26 cellular contexts compared by ENCODE assay signal in genomic region chr20:2619337-2619736, GRCh38. TPM values are rescaled to one million over a fixed set of nuclear protein-coding genes. Genes with fewer than 3 reads are reported as not detected.
DNase-seq lines count a peak whose midpoint lies in the region; ATAC-seq, FAIRE-seq and TF ChIP-seq lines count a peak whose summit lies in the region.
"Had no signal": no experiment of that assay in that cellular context is flagged by ENCODE, and none has a peak within 500 bp of the region (broad histone marks: within the 10 kb centered on the region; RNA-seq: fewer than 3 reads in every experiment).

No MANE protein-coding gene starts in this region.

- H3K27me3 ChIP-seq in HepG2 (ENCODE audit: control insufficient read depth in 1 of 2, insufficient read depth in 2 of 2, low read length in 2 of 2) (peaks cover 2 to 44% of the 10 kb centered on the region in 2 experiments), right lobe of liver (no peaks in the 10 kb centered on the region), Karpas-422 (ENCODE audit: low read length) (no peaks in the 10 kb centered on the region), neural progenitor cell (peaks cover 27% of the 10 kb centered on the region), sigmoid colon (no peaks in the 10 kb centered on the region)
- H3K27me3 ChIP-seq: BE2C, BLaER1 had no signal

- FAIRE-seq in HepG2 (lab: Jason Lieb, UNC) = no peak
- FAIRE-seq: GM12878, GM12892, GM18507 had no signal

- TF ChIP-seq POLR2A in HepG2 (IDR thresholded peaks at IDR 0.05; ENCODE audit: insufficient read depth in 1 of 2, low read depth in 2 of 2, low read length in 2 of 2) = no peak
- TF ChIP-seq POLR2A in right lobe of liver (IDR thresholded peaks at IDR 0.05) = no peak
- no peak for TF ChIP-seq POLR2A in sigmoid colon (IDR thresholded peaks at IDR 0.05)

- H2AFZ ChIP-seq in HepG2 (ENCODE audit: low read length) (no peak overlapping the region), Karpas-422 (ENCODE audit: low read length) (0 out of 2 replicates have a peak overlapping the region, but pooled peaks have one; percentile 16), neural progenitor cell (replicated peaks) (no peak overlapping the region)

- intact Hi-C loops in HepG2 (cut with micrococcal nuclease; ENCODE audit: unreplicated experiment) (no loop called here), right lobe of liver (cut with DNase I) (no loop called here), sigmoid colon (cut with DNase I) (no loop called here)

- BruUV-seq in HepG2 (replicated peaks; lab: Mats Ljungman, UMichigan) = no TSS peak

- H3K9me3 ChIP-seq in HepG2 (ENCODE audit: low read length) (no peaks in the 10 kb centered on the region), right lobe of liver (no peaks in the 10 kb centered on the region), Karpas-422 (ENCODE audit: low read length) (no peaks in the 10 kb centered on the region), neural progenitor cell (ENCODE audit: low read depth) (no peaks in the 10 kb centered on the region), sigmoid colon (no peaks in the 10 kb centered on the region)
- H3K9me3 ChIP-seq: BE2C had no signal

- no peaks in the 10 kb centered on the region for H3K9me2 ChIP-seq in Karpas-422 (replicated peaks; ENCODE audit: insufficient read depth, low read length)

- no peaks in the 10 kb centered on the region for H3K4me1 Mint-ChIP-seq in neural progenitor cell
- H3K4me1 Mint-ChIP-seq: CD14-positive monocyte; CD4-positive, alpha-beta memory T cell; CD4-positive, CD25-positive, alpha-beta regulatory T cell; CD8-positive, alpha-beta memory T cell had no signal

- H3K4me2 ChIP-seq in HepG2 (ENCODE audit: low read depth, low read length) = no peak overlapping the region
- H3K4me2 ChIP-seq in Karpas-422 (ENCODE audit: low read depth, low read length, poor library complexity, severe bottlenecking) = no peak overlapping the region
- H3K4me2 ChIP-seq in neural progenitor cell = no peak overlapping the region
- H3K4me2 ChIP-seq: BLaER1 had no signal

- no peaks in the 10 kb centered on the region for H3K4me1 ChIP-seq in HepG2 (ENCODE audit: insufficient read depth, low read length)
- no peaks in the 10 kb centered on the region for H3K4me1 ChIP-seq in right lobe of liver
- H3K4me1 ChIP-seq in Karpas-422 (ENCODE audit: low read length) = peaks cover 23% of the 10 kb centered on the region
- H3K4me1 ChIP-seq in neural progenitor cell = no peaks in the 10 kb centered on the region
- H3K4me1 ChIP-seq in sigmoid colon = no peaks in the 10 kb centered on the region
- H3K4me1 ChIP-seq: BE2C, BLaER1 had no signal

- TF ChIP-seq CTCF in HepG2 (CRISPR knock-in tag; IDR thresholded peaks at IDR 0.05) (no peak), right lobe of liver (IDR thresholded peaks at IDR 0.05) (no peak), neural progenitor cell (IDR thresholded peaks at IDR 0.05) (no peak), sigmoid colon (IDR thresholded peaks at IDR 0.05) (no peak)

- H3K4me3 ChIP-seq in HepG2 (replicated peaks in 1 of 3; ENCODE audit: insufficient read depth in 1 of 3, low read depth in 2 of 3, low read length in 3 of 3) (no peak overlapping the region), right lobe of liver (no peak overlapping the region), Karpas-422 (ENCODE audit: low read length) (no peak overlapping the region), neural progenitor cell (no peak overlapping the region), sigmoid colon (no peak overlapping the region)
- H3K4me3 ChIP-seq: BLaER1, GM12878 had no signal

- peaks cover 6% of the 10 kb centered on the region for H3K27me3 Mint-ChIP-seq in neural progenitor cell (ENCODE audit: insufficient read depth, low read depth)

- WGBS in HepG2 (ENCODE audit: low lambda C conversion rate) = 2% methylated on average over 2 of the region's 2 CpGs
- 60% methylated on average over 1 of the region's 2 CpGs for WGBS in right lobe of liver (ENCODE audit: insufficient coverage, low coverage, low lambda C conversion rate, missing lambda C conversion rate)
- 66 to 68% methylated on average over 2 of the region's 2 CpGs for WGBS in sigmoid colon, 2 donors

- H3K4me3 Mint-ChIP-seq in neural progenitor cell = peak overlapping the region; percentile 34
- H3K4me3 Mint-ChIP-seq: CD14-positive monocyte; CD4-positive, alpha-beta memory T cell; CD4-positive, CD25-positive, alpha-beta regulatory T cell; CD8-positive, alpha-beta memory T cell had no signal

- DNase-seq in HepG2 (ENCODE audit: low spot score) (no peak), right lobe of liver (no peak), Karpas-422 (no peak), neural progenitor cell (ENCODE audit: low spot score) (no peak), sigmoid colon (no peak)
- DNase-seq: ACHN; BE2C; C1 segment of cervical spinal cord; CD4-positive, alpha-beta memory T cell; CD4-positive, CD25-positive, alpha-beta regulatory T cell; CD8-positive, alpha-beta memory T cell; COR-L47; DMS 273 treated with DMSO at 0.1 percent for 48 hours; DMS153; DMS53; DMS79; DND-41; EL; GDM1 had no signal

- no peak overlapping the region for H3K27ac Mint-ChIP-seq in neural progenitor cell
- H3K27ac Mint-ChIP-seq: CD4-positive, alpha-beta memory T cell; CD4-positive, CD25-positive, alpha-beta regulatory T cell; CD8-positive, alpha-beta memory T cell had no signal

- H3K79me2 ChIP-seq in HepG2 (ENCODE audit: insufficient read depth, low read length) = no peaks in the 10 kb centered on the region
- no peaks in the 10 kb centered on the region for H3K79me2 ChIP-seq in Karpas-422 (ENCODE audit: low read length)
- no peaks in the 10 kb centered on the region for H3K79me2 ChIP-seq in neural progenitor cell (ENCODE audit: low read depth)

- POLR2A ChIA-PET in HepG2 (lab: Yijun Ruan, JAX) = no interaction called here

- H3K36me3 Mint-ChIP-seq in neural progenitor cell = no peaks in the 10 kb centered on the region
- H3K36me3 Mint-ChIP-seq: CD14-positive monocyte; CD4-positive, alpha-beta memory T cell; CD4-positive, CD25-positive, alpha-beta regulatory T cell had no signal

- in situ Hi-C loops in HepG2 (cut with HindIII; ENCODE audit: extremely low pct_ligation_motif_present, low pct_unique_long_range_greater_than_20kb) = no loop called here

- no peak for TF ChIP-seq RAD21 in HepG2 (CRISPR knock-in tag; IDR thresholded peaks at IDR 0.05)

- H4K20me1 ChIP-seq in HepG2 (ENCODE audit: insufficient read depth, low read length) (no peaks in the 10 kb centered on the region), Karpas-422 (ENCODE audit: insufficient read depth, low read depth, low read length) (no peaks in the 10 kb centered on the region), neural progenitor cell (ENCODE audit: low read depth) (no peaks in the 10 kb centered on the region)
- H4K20me1 ChIP-seq: BLaER1 had no signal

- H3K27ac ChIP-seq in HepG2 (ENCODE audit: extremely low read length, insufficient read depth, low read length) (no peak overlapping the region), right lobe of liver (no peak overlapping the region), Karpas-422 (ENCODE audit: low read length) (no peak overlapping the region), neural progenitor cell (no peak overlapping the region), sigmoid colon (no peak overlapping the region)
- H3K27ac ChIP-seq: 22Rv1, BLaER1 had no signal

- H3K36me3 ChIP-seq in HepG2 (replicated peaks in 1 of 2; ENCODE audit: control insufficient read depth in 1 of 2, insufficient read depth in 2 of 2, low read length in 2 of 2) (no peaks in the 10 kb centered on the region), right lobe of liver (no peaks in the 10 kb centered on the region), Karpas-422 (ENCODE audit: insufficient read depth, low read length) (no peaks in the 10 kb centered on the region), neural progenitor cell (no peaks in the 10 kb centered on the region), sigmoid colon (no peaks in the 10 kb centered on the region)
- H3K36me3 ChIP-seq: BE2C, BLaER1 had no signal

- ATAC-seq in HepG2 (no peak), right lobe of liver (no peak), HG02678 (IDR thresholded peaks at IDR 0.05; ENCODE audit: unreplicated experiment) (no peak)
- ATAC-seq: GM12878 had no signal

- H3K9me3 Mint-ChIP-seq in neural progenitor cell = peaks cover 6% of the 10 kb centered on the region

- CTCF ChIA-PET in HepG2 (lab: Yijun Ruan, JAX; ENCODE audit: low intra/inter-chr PET ratio, low total read pairs) = no interaction called here

- TF ChIP-seq EP300 in HepG2 (IDR thresholded peaks at IDR 0.05; ENCODE audit: low read depth in 2 of 2, low read length in 2 of 2) (no peak), HepG2 (CRISPR knock-in tag; IDR thresholded peaks at IDR 0.05; ENCODE audit: borderline replicate concordance) (no peak), sigmoid colon (IDR thresholded peaks at IDR 0.05) (no peak)

- H3F3A ChIP-seq in neural progenitor cell (ENCODE audit: low read depth) = no peaks in the 10 kb centered on the region

- no peak overlapping the region for H3K9ac ChIP-seq in HepG2 (ENCODE audit: insufficient read depth, low read depth, low read length)
- H3K9ac ChIP-seq in Karpas-422 (ENCODE audit: low read length) = no peak overlapping the region
- H3K9ac ChIP-seq in neural progenitor cell = no peak overlapping the region
- H3K9ac ChIP-seq: BLaER1 had no signal

RNA-seq across cellular contexts. Expression of gene NOP56, which starts 33.1 kb away (rescaled TPM):
- 646 and 1,116 TPM in 2 replicates for total RNA-seq in HepG2 (2016; rRNA removed; fragmentation: Illumina TruSeq; extraction: Trizol)
- total RNA-seq in HepG2 (2016; cell fraction: cytosol; rRNA removed; fragmentation: Illumina TruSeq; extraction: Trizol; ENCODE audit: low read depth) = 3,280 and 3,642 TPM in 2 replicates
- 600 and 1,127 TPM in 2 replicates for total RNA-seq in HepG2 (2016; cell fraction: insoluble cytoplasmic fraction; rRNA removed; fragmentation: Illumina TruSeq; extraction: Trizol)
- 2,832 and 3,011 TPM in 2 replicates for total RNA-seq in HepG2 (2016; cell fraction: membrane; rRNA removed; fragmentation: Illumina TruSeq; extraction: Trizol)
- total RNA-seq in HepG2 (2016; cell fraction: nucleus; rRNA removed; fragmentation: Illumina TruSeq; extraction: Trizol) = 1,362 and 1,462 TPM in 2 replicates
- polyA plus RNA-seq in HepG2 (2011; rRNA removed) = 369 and 374 TPM in 2 replicates
- polyA plus RNA-seq in HepG2 (2011; cell fraction: cytosol; rRNA removed) = 207 and 225 TPM in 2 replicates
- polyA plus RNA-seq in HepG2 (2011; cell fraction: nucleus; rRNA removed) = 1,398 and 1,412 TPM in 2 replicates
- 352 and 481 TPM in 2 replicates for polyA plus RNA-seq in HepG2 (2012)
- 3,484 and 3,697 TPM in 2 replicates for polyA plus RNA-seq in HepG2 (2016; cell fraction: cytosol; fragmentation: Illumina TruSeq; extraction: Trizol; ENCODE audit: low read depth)
- 637 and 642 TPM in 2 replicates for polyA plus RNA-seq in HepG2 (2016; cell fraction: insoluble cytoplasmic fraction; fragmentation: Illumina TruSeq; extraction: Trizol; ENCODE audit: low read depth)
- 2,607 and 2,624 TPM in 2 replicates for polyA plus RNA-seq in HepG2 (2016; cell fraction: membrane; fragmentation: Illumina TruSeq; extraction: Trizol; ENCODE audit: low read depth)
- polyA plus RNA-seq in HepG2 (2016; cell fraction: nucleus; fragmentation: Illumina TruSeq; extraction: Trizol; ENCODE audit: insufficient read depth, low read depth) = 3,019 and 3,117 TPM in 2 replicates
- 388 and 403 TPM in 2 replicates for polyA minus RNA-seq in HepG2 (2011; rRNA and poly(A)+ RNA removed; ENCODE audit: low replicate concordance)
- 134 TPM in 2 replicates for polyA minus RNA-seq in HepG2 (2011; cell fraction: cytosol; rRNA and poly(A)+ RNA removed)
- 938 and 1,127 TPM in 2 replicates for polyA minus RNA-seq in HepG2 (2011; cell fraction: nucleus; rRNA and poly(A)+ RNA removed)
- 10 to 100 TPM; 32.7 to 60.9 (median 42.7) TPM for total RNA-seq in right lobe of liver
- 192 and 300 TPM in 2 replicates for total RNA-seq in Karpas-422 (2014; rRNA removed; shearing (Covaris generic); ENCODE audit: low replicate concordance)
- total RNA-seq in neural progenitor cell (ENCODE audit: low replicate concordance) = 246 and 288 TPM in 2 replicates
- 10 to 100 TPM; 53.2 to 69.8 (median 65.2) TPM for total RNA-seq in sigmoid colon
- polyA plus RNA-seq in sigmoid colon = 100 to 1,000 TPM in 1 of 3 donors, 10 to 100 TPM in 2; 33.6 to 152 (median 47.6) TPM

RNA-seq across cellular contexts. Expression of gene IDH3B, which starts 44.7 kb away (rescaled TPM):
- 215 and 246 TPM in 2 replicates for total RNA-seq in HepG2 (2016; rRNA removed; fragmentation: Illumina TruSeq; extraction: Trizol)
- 33.7 and 38.0 TPM in 2 replicates for total RNA-seq in HepG2 (2016; cell fraction: cytosol; rRNA removed; fragmentation: Illumina TruSeq; extraction: Trizol; ENCODE audit: low read depth)
- 222 and 260 TPM in 2 replicates for total RNA-seq in HepG2 (2016; cell fraction: insoluble cytoplasmic fraction; rRNA removed; fragmentation: Illumina TruSeq; extraction: Trizol)
- 44.8 and 48.2 TPM in 2 replicates for total RNA-seq in HepG2 (2016; cell fraction: membrane; rRNA removed; fragmentation: Illumina TruSeq; extraction: Trizol)
- 137 and 140 TPM in 2 replicates for total RNA-seq in HepG2 (2016; cell fraction: nucleus; rRNA removed; fragmentation: Illumina TruSeq; extraction: Trizol)
- 245 and 254 TPM in 2 replicates for polyA plus RNA-seq in HepG2 (2011; rRNA removed)
- 222 and 246 TPM in 2 replicates for polyA plus RNA-seq in HepG2 (2011; cell fraction: cytosol; rRNA removed)
- polyA plus RNA-seq in HepG2 (2011; cell fraction: nucleus; rRNA removed) = 901 and 966 TPM in 2 replicates
- 156 and 158 TPM in 2 replicates for polyA plus RNA-seq in HepG2 (2012)
- 22.8 and 27.4 TPM in 2 replicates for polyA plus RNA-seq in HepG2 (2016; cell fraction: cytosol; fragmentation: Illumina TruSeq; extraction: Trizol; ENCODE audit: low read depth)
- 207 and 216 TPM in 2 replicates for polyA plus RNA-seq in HepG2 (2016; cell fraction: insoluble cytoplasmic fraction; fragmentation: Illumina TruSeq; extraction: Trizol; ENCODE audit: low read depth)
- polyA plus RNA-seq in HepG2 (2016; cell fraction: membrane; fragmentation: Illumina TruSeq; extraction: Trizol; ENCODE audit: low read depth) = 27.1 and 32.5 TPM in 2 replicates
- 236 and 251 TPM in 2 replicates for polyA plus RNA-seq in HepG2 (2016; cell fraction: nucleus; fragmentation: Illumina TruSeq; extraction: Trizol; ENCODE audit: insufficient read depth, low read depth)
- polyA minus RNA-seq in HepG2 (2011; rRNA and poly(A)+ RNA removed; ENCODE audit: low replicate concordance) = 107 and 189 TPM in 2 replicates
- polyA minus RNA-seq in HepG2 (2011; cell fraction: cytosol; rRNA and poly(A)+ RNA removed) = 74.0 and 74.8 TPM in 2 replicates
- polyA minus RNA-seq in HepG2 (2011; cell fraction: nucleus; rRNA and poly(A)+ RNA removed) = 230 and 248 TPM in 2 replicates
- total RNA-seq in right lobe of liver = 10 to 100 TPM; 37.6 to 78.1 (median 43.6) TPM
- 83.7 and 129 TPM in 2 replicates for total RNA-seq in Karpas-422 (2014; rRNA removed; shearing (Covaris generic); ENCODE audit: low replicate concordance)
- total RNA-seq in neural progenitor cell (ENCODE audit: low replicate concordance) = 94.3 and 111 TPM in 2 replicates
- 100 to 1,000 TPM; 105 to 131 (median 122) TPM for total RNA-seq in sigmoid colon
- polyA plus RNA-seq in sigmoid colon = 100 to 1,000 TPM; 103 to 121 (median 112) TPM
